1 cellular context compared by ENCODE assay signal in the genomic region with DNA sequence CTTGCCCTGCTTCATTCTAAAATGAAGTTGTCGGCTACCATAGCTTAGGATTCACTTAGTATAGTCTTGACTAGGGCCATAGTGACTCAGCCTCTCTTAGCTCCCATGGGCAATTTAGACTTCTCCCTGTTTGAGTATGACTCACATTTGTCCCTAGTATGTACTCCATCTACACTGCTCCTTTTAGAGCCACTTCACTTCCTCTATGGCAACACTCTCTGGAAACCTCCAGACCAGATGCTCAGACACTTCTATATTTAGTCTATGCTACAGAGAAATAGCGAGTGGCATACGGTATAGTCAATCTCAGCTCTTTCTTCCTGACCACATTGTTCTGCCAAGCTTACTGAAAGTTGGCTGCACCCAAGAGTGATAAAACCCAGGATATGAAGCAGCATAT.
TF ChIP-seq lines count a peak whose summit lies in the region.

No MANE protein-coding gene starts in this region.

TF ChIP-seq in IMR-90, 13 proteins besides CTCF, POLR2A, EP300 and RAD21:
- peak; percentile 20; the same call in 1 of the 2 replicates for TF ChIP-seq FOS (IDR thresholded peaks at IDR 0.05; ENCODE audit: low read depth, low read length)
- no peak for TF ChIP-seq RCOR1 (IDR thresholded peaks at IDR 0.05; ENCODE audit: insufficient replicate concordance, low read length)
